12 cellular contexts compared by ENCODE assay signal in genomic region chr20:34637245-34638185, GRCh38. TPM values are rescaled to one million over a fixed set of nuclear protein-coding genes. Genes with fewer than 3 reads are reported as not detected.
DNase-seq lines count a peak whose midpoint lies in the region; ATAC-seq and TF ChIP-seq lines count a peak whose summit lies in the region.
"Had no signal": no experiment of that assay in that cellular context is flagged by ENCODE, and none has a peak within 500 bp of the region (broad histone marks: within the 10 kb centered on the region; RNA-seq: fewer than 3 reads in every experiment).

No MANE protein-coding gene starts in this region.

- peak overlapping the region; percentile 45 for H3K27ac ChIP-seq in HL-60 (replicated peaks)
- H3K27ac ChIP-seq in left lung = peak overlapping the region; percentile 9 to 40
- peak overlapping the region; percentile 31 for H3K27ac ChIP-seq in stomach smooth muscle (ENCODE audit: low read length)

- H3K4me1 Mint-ChIP-seq in activated naive CD8-positive, alpha-beta T cell treated with anti-CD3 and anti-CD28 coated beads, Interleukin-2, amount 50 U/mL, for 24 hours = no peaks in the 10 kb centered on the region

- H3K27me3 Mint-ChIP-seq in activated naive CD8-positive, alpha-beta T cell treated with anti-CD3 and anti-CD28 coated beads, Interleukin-2, amount 50 U/mL, for 24 hours = no peaks in the 10 kb centered on the region

- ATAC-seq in left lung (peak; percentile 58), GM21619 (IDR thresholded peaks at IDR 0.05; ENCODE audit: unreplicated experiment) (no peak)
- ATAC-seq in activated naive CD8-positive, alpha-beta T cell treated with anti-CD3 and anti-CD28 coated beads, Interleukin-2, amount 50 U/mL, for 24 hours = no peak
- ATAC-seq: activated CD8-positive, alpha-beta T cell treated with anti-CD3 and anti-CD28 coated beads, Interleukin-2, amount 10 ng/mL, durations not matched to agents 7 days and 5 days; mucosa of descending colon had no signal

- no peaks in the 10 kb centered on the region for H3K9me3 Mint-ChIP-seq in activated naive CD8-positive, alpha-beta T cell treated with anti-CD3 and anti-CD28 coated beads, Interleukin-2, amount 50 U/mL, for 24 hours

- H3K27ac Mint-ChIP-seq in activated naive CD8-positive, alpha-beta T cell treated with anti-CD3 and anti-CD28 coated beads, Interleukin-2, amount 50 U/mL, for 24 hours = no peak overlapping the region
- H3K27ac Mint-ChIP-seq: activated CD8-positive, alpha-beta T cell treated with anti-CD3 and anti-CD28 coated beads, Interleukin-2, amount 10 ng/mL, durations not matched to agents 7 days and 5 days had no signal

- intact Hi-C loops in left lung (cut with DNase I) = no loop called here

- H3K36me3 Mint-ChIP-seq in activated naive CD8-positive, alpha-beta T cell treated with anti-CD3 and anti-CD28 coated beads, Interleukin-2, amount 50 U/mL, for 24 hours (ENCODE audit: low read depth) = peaks cover 27% of the 10 kb centered on the region

- TF ChIP-seq CTCF in HL-60 (IDR thresholded peaks at IDR 0.05; ENCODE audit: insufficient read depth, low read length) (no peak), left lung (IDR thresholded peaks at IDR 0.05) (no peak)

- peaks cover 0 to 6% of the 10 kb centered on the region in 2 donors for H3K4me1 ChIP-seq in left lung
- peaks cover 2% of the 10 kb centered on the region for H3K4me1 ChIP-seq in stomach smooth muscle (ENCODE audit: control insufficient read depth, insufficient read depth, low read length)

- H3K9me3 ChIP-seq in left lung (no peaks in the 10 kb centered on the region), stomach smooth muscle (ENCODE audit: control insufficient read depth in 2 of 2, low read length in 2 of 2) (no peaks in the 10 kb centered on the region), MG63 (no peaks in the 10 kb centered on the region)
- H3K9me3 ChIP-seq: mucosa of descending colon had no signal

- H3K9ac ChIP-seq in stomach smooth muscle (ENCODE audit: low read length in 2 of 2) = no peak overlapping the region

- H3K36me3 ChIP-seq in left lung = peaks cover 0 to 45% of the 10 kb centered on the region in 2 donors
- H3K36me3 ChIP-seq in stomach smooth muscle (ENCODE audit: control insufficient read depth in 2 of 2, insufficient read depth in 2 of 2, low read length in 2 of 2) = peaks cover 4 to 9% of the 10 kb centered on the region in 2 donors
- H3K36me3 ChIP-seq in MG63 = peaks cover 29% of the 10 kb centered on the region

- no peak overlapping the region for H3K4me3 Mint-ChIP-seq in activated naive CD8-positive, alpha-beta T cell treated with anti-CD3 and anti-CD28 coated beads, Interleukin-2, amount 50 U/mL, for 24 hours
- H3K4me3 Mint-ChIP-seq: activated CD8-positive, alpha-beta T cell treated with anti-CD3 and anti-CD28 coated beads, Interleukin-2, amount 10 ng/mL, durations not matched to agents 7 days and 5 days had no signal

- H3K27me3 ChIP-seq in HL-60 (ENCODE audit: insufficient read depth, poor library complexity, severe bottlenecking) (no peaks in the 10 kb centered on the region), left lung (no peaks in the 10 kb centered on the region), stomach smooth muscle (ENCODE audit: control insufficient read depth in 1 of 2, insufficient read depth in 2 of 2, low read length in 2 of 2) (no peaks in the 10 kb centered on the region), MG63 (no peaks in the 10 kb centered on the region)

- DNase-seq in HL-60 (ENCODE audit: low read depth in 1 of 2, low spot score in 1 of 2) (no peak), dedifferentiated amniotic fluid mesenchymal stem cell (ENCODE audit: extremely low spot score) (peak; percentile 56), left lung (no peak), MG63 (no peak)
- no peak for DNase-seq in activated naive CD8-positive, alpha-beta T cell treated with anti-CD3 and anti-CD28 coated beads, Interleukin-2, amount 50 U/mL, for 24 hours
- no peak for DNase-seq in effector CD8-positive, alpha-beta T cell (lab: John Stamatoyannopoulos, UW)
- DNase-seq: activated CD8-positive, alpha-beta T cell treated with anti-CD3 and anti-CD28 coated beads, Interleukin-2, amount 10 ng/mL, durations not matched to agents 7 days and 5 days; DMS79; NCI-H1092 had no signal

- no peak overlapping the region for H3K4me3 ChIP-seq in HL-60 (replicated peaks; ENCODE audit: insufficient read depth, low read length)
- no peak overlapping the region for H3K4me3 ChIP-seq in left lung
- no peak overlapping the region for H3K4me3 ChIP-seq in stomach smooth muscle (ENCODE audit: low read length in 2 of 2)
- H3K4me3 ChIP-seq in MG63 = no peak overlapping the region
- H3K4me3 ChIP-seq: mucosa of descending colon had no signal

RNA-seq across cellular contexts. Expression of gene PIGU, which starts 39.4 kb away (rescaled TPM):
- total RNA-seq in left lung = 10 to 100 TPM; 17.0 to 18.9 TPM
- 19.4 and 28.2 TPM in 2 replicates for total RNA-seq in MG63 (2014; rRNA removed; shearing (Covaris generic); ENCODE audit: low replicate concordance)
